Comparison of ENCODE assay signal across 8 cellular contexts in the genomic region with DNA sequence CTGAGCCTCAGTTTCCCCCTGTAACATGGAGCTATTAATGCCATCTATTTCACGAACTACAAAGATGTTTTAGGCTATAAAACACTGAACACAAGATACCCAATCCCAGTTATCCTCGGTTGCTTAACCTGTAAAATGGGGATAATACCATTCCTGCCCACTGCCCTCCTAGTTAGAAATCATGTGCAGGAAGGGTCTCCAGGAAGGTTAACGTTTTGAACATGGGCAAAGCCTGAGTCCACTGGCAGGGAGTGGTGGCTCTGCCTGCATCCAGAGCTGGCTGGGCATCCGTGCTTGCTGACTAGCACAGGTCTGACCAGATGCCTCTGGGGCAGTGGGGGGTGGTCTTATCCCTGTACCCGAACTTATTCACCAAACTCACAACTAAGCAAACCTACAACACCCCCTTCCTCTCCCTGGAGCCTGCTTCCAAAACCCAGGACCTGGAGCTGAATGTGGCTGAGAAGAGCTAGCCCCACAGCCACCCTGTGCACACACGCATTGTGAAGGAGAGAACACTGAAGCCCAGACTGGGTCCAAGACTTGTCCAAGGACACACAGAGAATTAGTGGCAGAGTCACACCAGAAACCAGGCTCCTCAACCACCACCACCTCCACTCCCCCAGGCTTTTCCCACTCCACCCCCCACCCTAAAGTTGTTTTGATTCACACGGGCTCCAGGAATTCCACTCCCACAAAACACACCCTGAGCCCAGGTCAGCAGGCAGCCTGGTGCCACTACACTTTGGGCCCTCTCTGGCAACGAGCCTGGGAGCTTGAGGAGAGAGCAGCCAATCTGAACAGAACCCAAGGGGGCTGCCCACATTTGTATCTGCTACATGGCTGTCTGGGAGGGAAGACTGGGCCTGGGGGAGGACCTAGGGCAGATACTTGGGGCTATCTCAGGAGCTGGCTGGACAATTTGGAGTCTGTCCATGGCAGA. TPM values are rescaled to one million over a fixed set of nuclear protein-coding genes. Genes with fewer than 3 reads are reported as not detected.
DNase-seq lines count a peak whose midpoint lies in the region; ATAC-seq and TF ChIP-seq lines count a peak whose summit lies in the region.

No MANE protein-coding gene starts in this region.

- ATAC-seq in lower lobe of right lung, result no peak
- ATAC-seq in GM18502 (IDR thresholded peaks at IDR 0.05; ENCODE audit: poor library complexity, unreplicated experiment), result no peak

- no peak overlapping the region for H3K9ac ChIP-seq in GM23248

- H3K4me3 ChIP-seq in BE2C (ENCODE audit: low read depth, low read length) (peak overlapping the region; percentile 64), GM12875 (ENCODE audit: low read depth, low read length) (peak overlapping the region; percentile 93), lower lobe of right lung (peak overlapping the region; percentile 58), GM23248 (no peak overlapping the region)

- no peaks in the 10 kb centered on the region for H3K27me3 Mint-ChIP-seq in T-helper 2 cell treated with Interferon-gamma antibody and Interleukin-4, amounts not matched to agents 5 μg/mL and 100 μg/mL, for 36 hours (ENCODE audit: low read depth)

- no peak overlapping the region for H2AFZ ChIP-seq in GM23248

- H3K27ac Mint-ChIP-seq in T-helper 2 cell treated with Interferon-gamma antibody and Interleukin-4, amounts not matched to agents 5 μg/mL and 100 μg/mL, for 36 hours, result peak overlapping the region; percentile 92

- no peak for TF ChIP-seq CTCF in BE2C (IDR thresholded peaks at IDR 0.05; ENCODE audit: low read depth, low read length)
- TF ChIP-seq CTCF in GM12875 (IDR thresholded peaks at IDR 0.05; ENCODE audit: borderline replicate concordance, insufficient read depth, low read depth, low read length), result no peak
- no peak for TF ChIP-seq CTCF in lower lobe of right lung (IDR thresholded peaks at IDR 0.05)

- H3K27ac ChIP-seq in lower lobe of right lung, result peak overlapping the region; percentile 60
- no peak overlapping the region for H3K27ac ChIP-seq in GM23248

- peaks cover 76% of the 10 kb centered on the region for H3K4me1 Mint-ChIP-seq in T-helper 2 cell treated with Interferon-gamma antibody and Interleukin-4, amounts not matched to agents 5 μg/mL and 100 μg/mL, for 36 hours (ENCODE audit: low read depth)

- WGBS in GM23248 (ENCODE audit: low coverage in 1 of 2, low lambda C conversion rate in 2 of 2, missing lambda C conversion rate in 2 of 2), 2 experiments, result 67 to 69% methylated on average over 8 of the region's 8 CpGs

- H3K36me3 ChIP-seq in BE2C, result no peaks in the 10 kb centered on the region
- H3K36me3 ChIP-seq in lower lobe of right lung, result no peaks in the 10 kb centered on the region
- no peaks in the 10 kb centered on the region for H3K36me3 ChIP-seq in GM23248 (ENCODE audit: low read depth)

- peaks cover 19% of the 10 kb centered on the region for H3F3A ChIP-seq in GM23248 (ENCODE audit: insufficient read depth)

- no peak overlapping the region for H3K4me2 ChIP-seq in GM23248 (ENCODE audit: unreplicated experiment)

- intact Hi-C loops in lower lobe of right lung (cut with DNase I), result no loop called here

- no peaks in the 10 kb centered on the region for H4K20me1 ChIP-seq in GM23248 (ENCODE audit: insufficient read depth)

- H3K4me1 ChIP-seq in BE2C, result peaks cover 8% of the 10 kb centered on the region
- H3K4me1 ChIP-seq in lower lobe of right lung, result peaks cover 80% of the 10 kb centered on the region
- 0 out of 2 replicates have a peak, but pooled peaks cover 3% of the 10 kb centered on the region for H3K4me1 ChIP-seq in GM23248 (ENCODE audit: insufficient read depth)

- H3K27me3 ChIP-seq in BE2C, result no peaks in the 10 kb centered on the region
- H3K27me3 ChIP-seq in lower lobe of right lung (ENCODE audit: low read depth), result no peaks in the 10 kb centered on the region
- H3K27me3 ChIP-seq in GM23248 (replicated peaks; ENCODE audit: insufficient read depth), result no peaks in the 10 kb centered on the region

- H3K79me2 ChIP-seq in GM23248 (ENCODE audit: insufficient read depth), result no peaks in the 10 kb centered on the region

- H3K36me3 Mint-ChIP-seq in T-helper 2 cell treated with Interferon-gamma antibody and Interleukin-4, amounts not matched to agents 5 μg/mL and 100 μg/mL, for 36 hours (ENCODE audit: low read depth), result peaks cover 45% of the 10 kb centered on the region

- in situ Hi-C loops in GM23248 (cut with MboI), result no loop called here

- H3K9me2 ChIP-seq in GM23248 (ENCODE audit: insufficient read depth), result no peaks in the 10 kb centered on the region

- DNase-seq in BE2C (peak; percentile 20), lower lobe of right lung (no peak), GM23248 (no peak), MV-4-11 (lab: John Stamatoyannopoulos, UW) (no peak), foreskin melanocyte (no peak)
- DNase-seq in T-helper 2 cell treated with Interferon-gamma antibody and Interleukin-4, amounts not matched to agents 5 μg/mL and 100 μg/mL, for 36 hours (ENCODE audit: low spot score), result no peak

- peak overlapping the region; percentile 96 for H3K4me3 Mint-ChIP-seq in T-helper 2 cell treated with Interferon-gamma antibody and Interleukin-4, amounts not matched to agents 5 μg/mL and 100 μg/mL, for 36 hours

- no peaks in the 10 kb centered on the region for H3K9me3 Mint-ChIP-seq in T-helper 2 cell treated with Interferon-gamma antibody and Interleukin-4, amounts not matched to agents 5 μg/mL and 100 μg/mL, for 36 hours

- no peaks in the 10 kb centered on the region for H3K9me3 ChIP-seq in BE2C
- no peaks in the 10 kb centered on the region for H3K9me3 ChIP-seq in lower lobe of right lung
- no peaks in the 10 kb centered on the region for H3K9me3 ChIP-seq in GM23248 (ENCODE audit: low read depth)

RNA-seq across cellular contexts. Expression of a gene that starts 1.6 kb away (rescaled TPM):
- 0.73 TPM for polyA plus RNA-seq in BE2C (2012; ENCODE audit: insufficient read depth, insufficient read length, low read depth)
- 1.1 TPM for total RNA-seq in lower lobe of right lung
- 1.1 and 1.2 TPM in 2 replicates for total RNA-seq in GM23248 (2014; rRNA removed; shearing (Covaris generic))
- polyA plus RNA-seq in GM23248 (2016; fragmentation: Nextera tagmentation; extraction: Ambion mirVana), result 0.20 and 0.51 TPM in 2 replicates

RNA-seq across cellular contexts. Expression of a gene that starts 29.9 kb away (rescaled TPM):
- polyA plus RNA-seq in BE2C (2012; ENCODE audit: insufficient read depth, insufficient read length, low read depth), result 63.3 TPM
- 137 TPM for total RNA-seq in lower lobe of right lung
- total RNA-seq in GM23248 (2014; rRNA removed; shearing (Covaris generic)), result 332 and 376 TPM in 2 replicates
- 680 and 684 TPM in 2 replicates for polyA plus RNA-seq in GM23248 (2016; fragmentation: Nextera tagmentation; extraction: Ambion mirVana)

RNA-seq across cellular contexts. Expression of a gene that starts 45.4 kb away (rescaled TPM):
- polyA plus RNA-seq in BE2C (2012; ENCODE audit: insufficient read depth, insufficient read length, low read depth), result 2.9 TPM
- 34.5 TPM for total RNA-seq in lower lobe of right lung
- 27.3 and 37.1 TPM in 2 replicates for total RNA-seq in GM23248 (2014; rRNA removed; shearing (Covaris generic))
- polyA plus RNA-seq in GM23248 (2016; fragmentation: Nextera tagmentation; extraction: Ambion mirVana), result 13.9 and 14.1 TPM in 2 replicates
